29 cellular contexts compared by ENCODE assay signal in the genomic region with DNA sequence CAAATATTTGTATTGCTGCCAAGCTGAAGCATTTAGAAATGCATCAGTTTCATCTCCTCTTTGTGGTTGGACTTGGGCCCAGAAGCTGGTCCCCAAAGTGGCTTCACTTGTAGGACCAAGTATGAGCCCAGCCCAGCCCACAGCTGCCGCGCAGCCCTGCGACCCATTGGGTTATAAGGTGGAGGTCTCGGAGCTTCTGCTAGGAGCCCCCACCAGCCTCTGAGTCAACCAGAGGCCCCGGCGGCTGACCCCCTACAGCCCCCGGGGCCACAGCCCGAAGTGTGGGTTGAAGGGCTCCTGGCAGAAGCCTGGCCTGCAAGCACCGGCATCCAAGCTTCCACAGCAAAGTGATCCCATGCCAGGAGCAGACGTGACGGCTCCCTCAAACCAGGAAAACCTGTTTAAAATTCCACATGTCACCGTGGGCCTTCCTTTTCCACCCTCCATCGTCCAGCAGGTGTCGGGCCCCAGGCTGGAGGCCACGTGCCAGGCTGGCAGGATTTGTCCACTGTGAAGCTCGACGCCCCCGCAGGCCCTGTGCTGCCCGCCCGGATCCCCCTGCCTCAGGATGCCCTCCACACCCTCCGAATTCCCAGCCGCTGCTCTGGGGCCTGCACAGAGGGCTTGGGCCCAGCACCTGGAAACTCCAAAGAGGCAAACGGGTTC. TPM values are rescaled to one million over a fixed set of nuclear protein-coding genes. Genes with fewer than 3 reads are reported as not detected.
DNase-seq lines count a peak whose midpoint lies in the region; FAIRE-seq and TF ChIP-seq lines count a peak whose summit lies in the region.
"Had no signal": no experiment of that assay in that cellular context is flagged by ENCODE, and none has a peak within 500 bp of the region (broad histone marks: within the 10 kb centered on the region; RNA-seq: fewer than 3 reads in every experiment).

No MANE protein-coding gene starts in this region.

- H2BK15ac ChIP-seq in neuronal stem cell (ENCODE audit: low read length), result no peak overlapping the region

- no peaks in the 10 kb centered on the region for H3K79me1 ChIP-seq in neuronal stem cell (ENCODE audit: low read depth, low read length)

- H3K4me2 ChIP-seq in neuronal stem cell (ENCODE audit: insufficient read depth, low read length, poor library complexity, severe bottlenecking), result no peak overlapping the region
- H3K4me2 ChIP-seq: hepatocyte, neural progenitor cell had no signal

- H3K4me1 ChIP-seq in left ventricle myocardium inferior (no peaks in the 10 kb centered on the region), neuronal stem cell (ENCODE audit: control insufficient read depth in 2 of 2, insufficient read depth in 1 of 2, low read depth in 1 of 2, low read length in 2 of 2) (no peaks in the 10 kb centered on the region), vagina (peaks cover 8% of the 10 kb centered on the region)
- H3K4me1 ChIP-seq: adrenal gland, esophagus squamous epithelium, neural progenitor cell, Peyer's patch, right lobe of liver had no signal

- FAIRE-seq in frontal cortex (lab: Jason Lieb, UNC), result no peak
- FAIRE-seq: G401.6, K562 had no signal

- no peak overlapping the region for H2BK12ac ChIP-seq in neuronal stem cell (ENCODE audit: low read length)

- no peak overlapping the region for H2AFZ ChIP-seq in neuronal stem cell (ENCODE audit: low read length)
- H2AFZ ChIP-seq: hepatocyte, neural progenitor cell had no signal

- H3K4ac ChIP-seq in neuronal stem cell (ENCODE audit: low read length), result no peak overlapping the region

- TF ChIP-seq POLR2A in vagina (IDR thresholded peaks at IDR 0.05), result no peak

- no peak overlapping the region for H2BK120ac ChIP-seq in neuronal stem cell (ENCODE audit: low read depth, low read length)

- H3K27ac ChIP-seq in left ventricle myocardium inferior (replicated peaks) (no peak overlapping the region), neuronal stem cell (replicated peaks; ENCODE audit: low read length) (no peak overlapping the region), vagina (no peak overlapping the region)
- H3K27ac ChIP-seq: adrenal gland, esophagus squamous epithelium, hepatocyte, neural progenitor cell, Peyer's patch, right lobe of liver had no signal

- peak overlapping the region; percentile 63 for H3K14ac ChIP-seq in neuronal stem cell (ENCODE audit: low read length)

- no peak overlapping the region for H3K9ac ChIP-seq in neuronal stem cell (ENCODE audit: low read depth, low read length, poor library complexity)
- H3K9ac ChIP-seq: neural progenitor cell had no signal

- H3K36me3 ChIP-seq in left ventricle myocardium inferior (no peaks in the 10 kb centered on the region), neuronal stem cell (replicated peaks in 1 of 2; ENCODE audit: control insufficient read depth in 2 of 2, insufficient read depth in 2 of 2, low read length in 2 of 2) (no peaks in the 10 kb centered on the region), vagina (no peaks in the 10 kb centered on the region)
- H3K36me3 ChIP-seq: adrenal gland, esophagus squamous epithelium, MG63, neural progenitor cell, Peyer's patch, right lobe of liver had no signal

- WGBS in neuronal stem cell (ENCODE audit: extremely low coverage in 2 of 2, insufficient read length in 2 of 2, insufficient replicate concordance in 1 of 2), 2 donors, result no CpG with 5 or more reads among the region's 23 CpGs

- intact Hi-C loops in cardiac septum (cut with DNase I) (no loop called here), left ventricle myocardium inferior (cut with micrococcal nuclease) (no loop called here), vagina (cut with DNase I) (no loop called here)

- H3K27me3 ChIP-seq in left ventricle myocardium inferior (ENCODE audit: low read depth) (peaks cover 41% of the 10 kb centered on the region), neuronal stem cell (ENCODE audit: control insufficient read depth in 3 of 3, insufficient read depth in 3 of 3, low read depth in 1 of 3, low read length in 3 of 3) (peaks cover 0 to 9% (median under 1%) of the 10 kb centered on the region in 3 experiments), vagina (no peaks in the 10 kb centered on the region)
- H3K27me3 ChIP-seq: hepatocyte, MG63, neural progenitor cell, right lobe of liver had no signal

- H4K8ac ChIP-seq in neuronal stem cell (ENCODE audit: low read depth, low read length), result no peak overlapping the region

- H4K91ac ChIP-seq in neuronal stem cell (ENCODE audit: low read depth, low read length, poor library complexity), result no peak overlapping the region

- peak; percentile 71 for DNase-seq in cardiac septum (ENCODE audit: low spot score)
- DNase-seq in left ventricle myocardium inferior, result no peak
- peak; percentile 8 for DNase-seq in activated CD8-positive, alpha-beta memory T cell treated with anti-CD3 and anti-CD28 coated beads, Interleukin-2, amount 50 U/mL, for 4 hours
- no peak for DNase-seq in neuronal stem cell (ENCODE audit: low spot score)
- DNase-seq in vagina (ENCODE audit: extremely low spot score in 2 of 2), result peak; percentile 72 to 87
- no peak for DNase-seq in D341Med (ENCODE audit: low spot score)
- no peak for DNase-seq in frontal cortex (ENCODE audit: low spot score in 2 of 2)
- no peak for DNase-seq in stimulated activated CD4-positive, alpha-beta T cell treated with anti-CD3 and anti-CD28 coated beads, Interleukin-4, amount 100 ng/mL, for 24 hours
- DNase-seq: activated CD4-positive, alpha-beta T cell treated with anti-CD3 and anti-CD28 coated beads, Interleukin-2, amount 50 U/mL, for 48 hours; activated CD4-positive, CD25-positive, alpha-beta regulatory T cell; activated naive CD4-positive, alpha-beta T cell; DMS53; effector CD4-positive, alpha-beta T cell; esophagus squamous epithelium; foreskin melanocyte; left cardiac atrium; MG63; NCI-H2029; NCI-H526; right lobe of liver; SIG-M5; stimulated activated naive CD8-positive, alpha-beta T cell treated with anti-CD3 and anti-CD28 coated beads, Interleukin-15, Interleukin-2, amounts not matched to agents 100 U/mL and 50 U/mL, for 24 hours had no signal

- TF ChIP-seq CTCF in left ventricle myocardium inferior (IDR thresholded peaks at IDR 0.05; ENCODE audit: borderline replicate concordance) (no peak), vagina (IDR thresholded peaks at IDR 0.05) (no peak)

- H3K23ac ChIP-seq in neuronal stem cell (ENCODE audit: low read depth, low read length, poor library complexity), result no peak overlapping the region

- no peak overlapping the region for H2BK5ac ChIP-seq in neuronal stem cell (ENCODE audit: low read length)

- H2AK5ac ChIP-seq in neuronal stem cell (ENCODE audit: low read depth, low read length), result no peak overlapping the region

- H3K9me3 ChIP-seq in left ventricle myocardium inferior (replicated peaks) (peaks cover 20% of the 10 kb centered on the region), neuronal stem cell (replicated peaks in 1 of 2; ENCODE audit: control insufficient read depth in 2 of 2, insufficient read depth in 1 of 2, low read depth in 1 of 2, low read length in 2 of 2) (peaks cover 2 to 7% of the 10 kb centered on the region in 2 donors), vagina (no peaks in the 10 kb centered on the region)
- H3K9me3 ChIP-seq: adrenal gland, right lobe of liver had no signal

- H3K4me3 ChIP-seq in left ventricle myocardium inferior (no peak overlapping the region), neuronal stem cell (ENCODE audit: low read length in 2 of 2) (no peak overlapping the region), vagina (no peak overlapping the region)
- H3K4me3 ChIP-seq: adrenal gland, esophagus squamous epithelium, hepatocyte, K562, MG63, neural progenitor cell, Peyer's patch, right lobe of liver had no signal

- peak overlapping the region; percentile 27 for H3K18ac ChIP-seq in neuronal stem cell (ENCODE audit: low read length)

RNA-seq across cellular contexts. Expression of a gene that starts 54.8 kb away (rescaled TPM):
- total RNA-seq in cardiac septum (0.40 TPM), left ventricle myocardium inferior (0.33 TPM), vagina (not detected), frontal cortex (under 0.01 TPM)
- polyA plus RNA-seq in neuronal stem cell (2013, experiment 1 of 2), result 0.03 TPM
- polyA plus RNA-seq in neuronal stem cell (2013, experiment 2 of 2), result 0.04 TPM
- total RNA-seq: esophagus squamous epithelium, H4 had no signal

RNA-seq across cellular contexts. Expression of a gene that starts 55.2 kb away (rescaled TPM):
- total RNA-seq in cardiac septum (201 TPM), left ventricle myocardium inferior (186 TPM), vagina (215 TPM), frontal cortex (20.4 TPM)
- polyA plus RNA-seq in neuronal stem cell (2013, experiment 1 of 2), result 34.2 TPM
- polyA plus RNA-seq in neuronal stem cell (2013, experiment 2 of 2), result 33.8 TPM

Comparison
In these comparisons a context has a peak if more than half of its experiments do, and no peak if none do; other contexts are left out.
1. DNase-seq: peak in cardiac septum (single experiment), activated CD8-positive, alpha-beta memory T cell treated with anti-CD3 and anti-CD28 coated beads, Interleukin-2, amount 50 U/mL, for 4 hours (single experiment) and vagina (2 of 2); none in left ventricle myocardium inferior (single experiment), neuronal stem cell (single experiment), D341Med (single experiment), frontal cortex (0 of 2) and stimulated activated CD4-positive, alpha-beta T cell treated with anti-CD3 and anti-CD28 coated beads, Interleukin-4, amount 100 ng/mL, for 24 hours (single experiment).